In the genomic region with DNA sequence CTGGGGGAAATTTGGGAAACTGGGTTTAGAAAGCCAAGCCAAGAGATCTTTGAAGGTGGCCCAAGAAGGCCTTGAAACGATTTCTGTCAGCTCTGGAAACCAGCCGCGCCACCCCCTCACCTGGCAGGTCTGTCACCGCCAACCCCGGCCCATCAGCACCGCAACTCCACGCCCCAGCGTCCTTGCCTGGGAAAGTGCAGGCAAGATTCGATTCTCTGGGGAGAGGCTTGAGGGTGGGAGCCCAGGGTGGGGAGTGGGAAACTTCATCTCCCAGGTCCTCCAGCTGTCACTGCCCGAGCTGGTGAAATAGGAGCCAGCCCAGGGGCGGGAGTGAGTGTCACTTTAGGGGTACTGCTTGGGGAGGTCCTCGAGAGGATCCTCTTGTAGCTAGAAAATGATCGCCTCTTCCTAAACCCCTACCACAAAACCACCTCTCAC, we compare ENCODE assay signal across 8 cellular contexts. TPM values are rescaled to one million over a fixed set of nuclear protein-coding genes. Genes with fewer than 3 reads are reported as not detected.
DNase-seq lines count a peak whose midpoint lies in the region; ATAC-seq and TF ChIP-seq lines count a peak whose summit lies in the region.

No MANE protein-coding gene starts in this region.

- BruUV-seq in mammary epithelial cell (replicated peaks; lab: Mats Ljungman, UMichigan): no TSS peak

- H3K9ac ChIP-seq in Loucy (ENCODE audit: low read depth, low read length, poor library complexity, severe bottlenecking): no peak overlapping the region
- H3K9ac ChIP-seq in mammary epithelial cell (ENCODE audit: insufficient read depth, low read length): no peak overlapping the region

- 14% methylated on average over 9 of the region's 13 CpGs for WGBS in mammary epithelial cell (ENCODE audit: low coverage, missing lambda C conversion rate)

- H3K9me3 ChIP-seq in Loucy (ENCODE audit: insufficient read depth, low read depth, low read length) (no peaks in the 10 kb centered on the region), mammary epithelial cell (replicated peaks; ENCODE audit: insufficient read depth, low read length) (no peaks in the 10 kb centered on the region), muscle layer of duodenum (ENCODE audit: control insufficient read depth in 1 of 2, low read length in 2 of 2) (no peaks in the 10 kb centered on the region)

- dilution Hi-C loops in mammary epithelial cell (cut with HindIII; ENCODE audit: low sequenced_read_pairs): no loop called here

- in situ Hi-C loops in mammary epithelial cell (cut with MboI; ENCODE audit: low sequenced_read_pairs in 2 of 2): no loop called here

- H3K27ac ChIP-seq in mammary epithelial cell (ENCODE audit: insufficient read depth, low read depth, low read length) (no peak overlapping the region), muscle layer of duodenum (ENCODE audit: low read length) (no peak overlapping the region)

- peak overlapping the region; percentile 91 for H3K4me2 ChIP-seq in Loucy (ENCODE audit: low read depth, low read length, poor library complexity, severe bottlenecking)
- peak overlapping the region; percentile 68 for H3K4me2 ChIP-seq in mammary epithelial cell (ENCODE audit: insufficient read depth, low read depth, low read length)

- H3K4me3 ChIP-seq in Loucy (ENCODE audit: low read length, poor library complexity, severe bottlenecking): peak overlapping the region; percentile 83
- peak overlapping the region; percentile 31 to 51 (median 32) for H3K4me3 ChIP-seq in mammary epithelial cell (replicated peaks in 1 of 3; ENCODE audit: insufficient read depth in 1 of 3, low read depth in 2 of 3, low read length in 3 of 3)
- H3K4me3 ChIP-seq in muscle layer of duodenum (ENCODE audit: low read depth in 1 of 2, low read length in 2 of 2): peak overlapping the region; percentile 59 to 73

- no peak for TF ChIP-seq CTCF in Loucy (conservative IDR thresholded peaks at IDR 0.05; ENCODE audit: low read length)
- no peak for TF ChIP-seq CTCF in mammary epithelial cell (conservative IDR thresholded peaks at IDR 0.05 in 1 of 2, IDR thresholded peaks at IDR 0.05 in 1 of 2; ENCODE audit: extremely low read depth in 1 of 2, insufficient read depth in 1 of 2, low read depth in 1 of 2, low read length in 2 of 2)

- no peak for ATAC-seq in GM18517 (IDR thresholded peaks at IDR 0.05; ENCODE audit: unreplicated experiment)

- H3K79me2 ChIP-seq in Loucy (ENCODE audit: insufficient read depth, low read length) (no peaks in the 10 kb centered on the region), mammary epithelial cell (ENCODE audit: insufficient read depth, low read length) (no peaks in the 10 kb centered on the region)

- DNase-seq in stimulated activated CD4-positive, alpha-beta T cell treated with anti-CD3 and anti-CD28 coated beads, Interleukin-1b, Interleukin-23, amount 100 ng/mL, for 48 hours: peak; percentile 21
- DNase-seq in stimulated activated CD4-positive, alpha-beta T cell treated with anti-CD3 and anti-CD28 coated beads, Interleukin-4, amount 100 ng/mL, for 4 hours: no peak
- DNase-seq in mammary epithelial cell: no peak
- DNase-seq in activated gamma-delta T cell treated with Interleukin-2 at 50 U/mL for 16 hours: no peak
- DNase-seq in effector CD8-positive, alpha-beta T cell (lab: John Stamatoyannopoulos, UW): no peak

- CTCF ChIA-PET in mammary epithelial cell (lab: Charles Lee; ENCODE audit: low non-redundant PET): no interaction called here

- peaks cover 12% of the 10 kb centered on the region for H3K4me1 ChIP-seq in Loucy (ENCODE audit: insufficient read depth, low read length, poor library complexity, severe bottlenecking)
- peaks cover 10% of the 10 kb centered on the region for H3K4me1 ChIP-seq in mammary epithelial cell (ENCODE audit: insufficient read depth, low read length)
- peaks cover 7 to 8% of the 10 kb centered on the region in 2 donors for H3K4me1 ChIP-seq in muscle layer of duodenum (ENCODE audit: control insufficient read depth in 1 of 2, insufficient read depth in 2 of 2, low read length in 2 of 2)

- no peaks in the 10 kb centered on the region for H3F3A ChIP-seq in Loucy (ENCODE audit: low read depth)

- H2AFZ ChIP-seq in Loucy (ENCODE audit: low read length) (no peak overlapping the region), mammary epithelial cell (ENCODE audit: low read depth, low read length) (peak overlapping the region; percentile 78)

- H4K20me1 ChIP-seq in Loucy (ENCODE audit: insufficient read depth, low read length, poor library complexity, severe bottlenecking) (no peaks in the 10 kb centered on the region), mammary epithelial cell (ENCODE audit: insufficient read depth, low read length) (no peaks in the 10 kb centered on the region)

- H3K36me3 ChIP-seq in Loucy (ENCODE audit: insufficient read depth, low read length) (no peaks in the 10 kb centered on the region), mammary epithelial cell (ENCODE audit: insufficient read depth, low read length) (no peaks in the 10 kb centered on the region), muscle layer of duodenum (ENCODE audit: control insufficient read depth in 1 of 2, insufficient read depth in 2 of 2, low read length in 2 of 2) (peaks cover 3 to 19% of the 10 kb centered on the region in 2 donors)

- H3K27me3 ChIP-seq in Loucy (ENCODE audit: insufficient read depth, low read length, poor library complexity, severe bottlenecking) (no peaks in the 10 kb centered on the region), mammary epithelial cell (ENCODE audit: insufficient read depth, low read length) (peaks cover 8% of the 10 kb centered on the region), muscle layer of duodenum (ENCODE audit: low read depth, low read length) (no peaks in the 10 kb centered on the region)

- intact Hi-C loops in mammary epithelial cell (cut with micrococcal nuclease): no loop called here

- H3K9me2 ChIP-seq in Loucy (replicated peaks; ENCODE audit: low read depth, low read length): no peaks in the 10 kb centered on the region

RNA-seq across cellular contexts. Expression of gene ZNF467, which starts 2.2 kb away (rescaled TPM):
- total RNA-seq in mammary epithelial cell: 1 to 10 TPM in 1 of 2 donors, under 1 TPM in 1; 0.17 to 4.0 TPM
- polyA plus RNA-seq in mammary epithelial cell: 0.28 TPM
- polyA minus RNA-seq in mammary epithelial cell: not detected

Comparison
In these comparisons a context has a peak if more than half of its experiments do, and no peak if none do; other contexts are left out.
1. H3K4me3 ChIP-seq: peak in every context shown above with its lines; median percentile 83 in Loucy; 66 in muscle layer of duodenum; 32 in mammary epithelial cell.